Comparison of ENCODE assay signal across 11 cellular contexts in genomic region chr14:38481939-38482678, GRCh38.
A peak's percentile ranks its signal among the peaks of the same experiment; 100 is the strongest.
DNase-seq lines count a peak whose midpoint lies in the region; ATAC-seq lines count a peak whose summit lies in the region.
"Had no signal": no experiment of that assay in that cellular context is flagged by ENCODE, and none has a peak within 500 bp of the region (broad histone marks: within the 10 kb centered on the region; RNA-seq: fewer than 3 reads in every experiment).

No MANE protein-coding gene starts in this region.

- in situ Hi-C loops in Caki2 (cut with HindIII; ENCODE audit: low pct_unique_long_range_greater_than_20kb, low sequenced_read_pairs) = no loop called here

- H3K9me3 ChIP-seq in MG63 (no peaks in the 10 kb centered on the region), SJCRH30 (replicated peaks) (peaks cover 32% of the 10 kb centered on the region)

- H3K27me3 ChIP-seq in MG63 = no peaks in the 10 kb centered on the region
- H3K27me3 ChIP-seq in SJCRH30 = no peaks in the 10 kb centered on the region

- DNase-seq in Caki2 (ENCODE audit: low read depth) = peak; percentile 65
- DNase-seq in MG63 = peak; percentile 28
- DNase-seq in SJCRH30 = peak in 1 of 2 experiments; percentile 17
- peak; percentile 11 for DNase-seq in left kidney (ENCODE audit: low read depth, low spot score)
- DNase-seq in hepatic stellate cell (ENCODE audit: low spot score) = no peak
- no peak for DNase-seq in left lobe of liver (ENCODE audit: low spot score)
- DNase-seq: NCI-H2081 treated with DMSO at 0.1 percent for 48 hours, SIG-M5 had no signal

- no peak for ATAC-seq in GM18867 (IDR thresholded peaks at IDR 0.05; ENCODE audit: unreplicated experiment)
- ATAC-seq in HG03378 (IDR thresholded peaks at IDR 0.05; ENCODE audit: unreplicated experiment) = no peak
- ATAC-seq in left lobe of liver = no peak
- ATAC-seq: activated CD4-positive, CD25-positive, alpha-beta regulatory T cell treated with anti-CD3 and anti-CD28 coated beads, Interleukin-2, amount 50 U/mL, for 24 hours had no signal

- peak overlapping the region; percentile 86; the same call in 1 of the 2 replicates for H3K27ac ChIP-seq in SJCRH30

- H3K36me3 ChIP-seq in MG63 (no peaks in the 10 kb centered on the region), SJCRH30 (no peaks in the 10 kb centered on the region)

- H3K4me1 ChIP-seq in SJCRH30 = peaks cover 41% of the 10 kb centered on the region

- H3K4me3 ChIP-seq in MG63 (no peak overlapping the region), SJCRH30 (no peak overlapping the region)

Comparison
In these comparisons a context has a peak if more than half of its experiments do, and no peak if none do; other contexts are left out.
1. DNase-seq: peak in Caki2 (single experiment), MG63 (single experiment) and left kidney (single experiment); none in hepatic stellate cell (single experiment) and left lobe of liver (single experiment).